Comparison of ENCODE assay signal across 17 cellular contexts in genomic region chr20:1144401-1145172, GRCh38. TPM values are rescaled to one million over a fixed set of nuclear protein-coding genes. Genes with fewer than 3 reads are reported as not detected.
"Had no signal": no experiment of that assay in that cellular context is flagged by ENCODE, and none has a peak within 500 bp of the region (broad histone marks: within the 10 kb centered on the region; RNA-seq: fewer than 3 reads in every experiment).

No MANE protein-coding gene starts in this region.

- H3K27ac ChIP-seq: neural progenitor cell, thyroid gland had no signal

- H3K9me3 ChIP-seq: thyroid gland had no signal

- H3K27me3 ChIP-seq: neural progenitor cell, thyroid gland had no signal

- ATAC-seq: stimulated activated effector memory CD8-positive, alpha-beta T cell treated with anti-CD3 and anti-CD28 coated beads, Interleukin-12 subunit alpha, Interleukin-12 subunit beta, amount 100 ng/mL, for 72 hours had no signal

- H3K4me1 ChIP-seq: neural progenitor cell, thyroid gland had no signal

- H3K36me3 ChIP-seq: neural progenitor cell had no signal

- DNase-seq: activated CD4-positive, alpha-beta T cell treated with anti-CD3 and anti-CD28 coated beads, Interleukin-2, amount 50 U/mL, for 1 hour; activated CD4-positive, CD25-positive, alpha-beta regulatory T cell; activated CD8-positive, alpha-beta memory T cell treated with anti-CD3 and anti-CD28 coated beads for 24 hours; activated naive CD4-positive, alpha-beta T cell treated with anti-CD3 and anti-CD28 coated beads, Interleukin-2, amount 10 ng/mL, durations not matched to agents 7 days and 5 days; activated T-cell treated with anti-CD3 and anti-CD28 coated beads for 4 hours; endodermal cell; glutamatergic neuron; immature natural killer cell; SW 1271; thyroid gland had no signal

- H3K4me3 ChIP-seq: lung, neural progenitor cell, thyroid gland had no signal

RNA-seq across cellular contexts. Expression of gene TMEM74B, which starts 40.2 kb away (rescaled TPM):
- total RNA-seq: bronchial epithelial cell, osteocyte had no signal
- polyA plus RNA-seq: immature natural killer cell had no signal

RNA-seq across cellular contexts. Expression of gene C20orf202, which starts 58.7 kb away (rescaled TPM):
- total RNA-seq: activated T-helper 2 cell treated with anti-CD3 and anti-CD28 coated beads, Interferon-gamma antibody, Interleukin-2, Interleukin-4, amounts not matched to agents 10 μg/mL and 5 μg/mL and 100 μg/mL, durations not matched to agents 14 hours and 24 hours and 36 hours; astrocyte; bronchial epithelial cell; endodermal cell; osteocyte had no signal
- polyA plus RNA-seq: immature natural killer cell had no signal
